Comparison of ENCODE assay signal across 1 cellular context in the genomic region with DNA sequence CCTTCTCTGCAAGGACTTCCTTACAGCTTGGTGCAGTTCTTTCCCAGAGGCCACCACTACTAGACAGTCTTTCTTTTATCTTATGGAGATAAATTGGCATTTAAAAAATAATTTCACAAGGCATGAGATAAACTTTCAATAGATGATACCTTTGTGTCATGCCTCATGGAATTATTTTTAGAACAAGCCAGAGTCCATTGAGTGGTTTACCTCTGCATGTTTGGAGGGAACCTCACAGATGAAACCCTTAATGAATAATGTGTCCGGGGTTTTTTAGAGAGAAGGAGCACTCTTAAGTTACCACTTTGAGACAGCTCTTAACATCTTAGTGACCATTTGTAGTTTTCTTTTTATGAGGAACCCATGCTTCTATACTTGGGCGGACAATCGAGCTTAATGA.
TF ChIP-seq lines count a peak whose summit lies in the region.

No MANE protein-coding gene starts in this region.

TF ChIP-seq in GM23338, 12 proteins besides CTCF, POLR2A, EP300 and RAD21:
- TF ChIP-seq EZH2 (IDR thresholded peaks at IDR 0.05; ENCODE audit: low read depth, unreplicated experiment) (no peak), STAT1 (IDR thresholded peaks at IDR 0.05; ENCODE audit: unreplicated experiment) (no peak), POLR2AphosphoS5 (IDR thresholded peaks at IDR 0.05; ENCODE audit: low read depth) (no peak), EZH2phosphoT487 (IDR thresholded peaks at IDR 0.05; ENCODE audit: unreplicated experiment) (no peak), REST (IDR thresholded peaks at IDR 0.05; ENCODE audit: unreplicated experiment) (no peak), JUNB (IDR thresholded peaks at IDR 0.05; ENCODE audit: unreplicated experiment) (no peak), ZNF114 (CRISPR knock-in tag; IDR thresholded peaks at IDR 0.05) (no peak)
